27 cellular contexts compared by ENCODE assay signal in the genomic region with DNA sequence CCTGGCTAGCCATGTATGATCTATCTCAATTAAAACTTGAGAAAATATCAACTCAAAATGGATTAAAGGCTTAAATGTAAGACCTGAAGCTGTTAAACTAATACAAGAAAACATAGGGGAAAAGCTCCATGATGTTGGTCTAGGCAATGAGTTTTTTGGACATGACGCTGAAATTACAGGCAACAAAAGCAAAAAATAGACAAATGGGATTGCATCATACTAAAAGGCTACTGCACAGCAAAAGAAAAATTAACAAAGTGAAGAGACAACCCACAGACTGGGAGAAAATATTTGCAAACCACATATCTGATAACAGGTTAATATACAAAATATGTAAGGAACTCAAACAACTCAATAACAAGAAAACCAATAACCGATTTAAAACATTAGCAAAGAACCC. TPM values are rescaled to one million over a fixed set of nuclear protein-coding genes. Genes with fewer than 3 reads are reported as not detected.
A peak's percentile ranks its signal among the peaks of the same experiment; 100 is the strongest.
DNase-seq lines count a peak whose midpoint lies in the region; ATAC-seq, FAIRE-seq and TF ChIP-seq lines count a peak whose summit lies in the region.
"Had no signal": no experiment of that assay in that cellular context is flagged by ENCODE, and none has a peak within 500 bp of the region (broad histone marks: within the 10 kb centered on the region; RNA-seq: fewer than 3 reads in every experiment).

No MANE protein-coding gene starts in this region.

- H3K4me1 ChIP-seq in IMR-90 (ENCODE audit: control insufficient read depth, insufficient read depth, low read length), result no peaks in the 10 kb centered on the region
- H3K4me1 ChIP-seq in K562 (replicated peaks in 1 of 2; ENCODE audit: control insufficient read depth in 2 of 2, insufficient read depth in 2 of 2, low read length in 2 of 2), result no peaks in the 10 kb centered on the region
- peaks cover 20% of the 10 kb centered on the region for H3K4me1 ChIP-seq in HepG2 (ENCODE audit: insufficient read depth, low read length)
- peaks cover 0 to 30% (median 3%) of the 10 kb centered on the region in 4 donors for H3K4me1 ChIP-seq in right lobe of liver
- H3K4me1 ChIP-seq: BE2C, BLaER1 had no signal

- no peak overlapping the region for H4K91ac ChIP-seq in IMR-90 (ENCODE audit: insufficient read depth, low read depth, low read length)

- H3K9me3 ChIP-seq in IMR-90 (ENCODE audit: control insufficient read depth, insufficient read depth, low read length) (no peaks in the 10 kb centered on the region), K562 (replicated peaks; ENCODE audit: control insufficient read depth, insufficient read depth, low read depth, low read length) (no peaks in the 10 kb centered on the region), HepG2 (ENCODE audit: low read length) (no peaks in the 10 kb centered on the region), right lobe of liver (no peaks in the 10 kb centered on the region)
- H3K9me3 ChIP-seq: BE2C, BLaER1 had no signal

- no peak overlapping the region for H3K4ac ChIP-seq in IMR-90 (ENCODE audit: low read depth, low read length)

- H3K27ac Mint-ChIP-seq in activated CD4-positive, alpha-beta memory T cell treated with anti-CD3 and anti-CD28 coated beads, Interleukin-2, amount 10 ng/mL, durations not matched to agents 7 days and 5 days, result no peak overlapping the region
- H3K27ac Mint-ChIP-seq: CD14-positive monocyte; CD4-positive, alpha-beta memory T cell; CD4-positive, CD25-positive, alpha-beta regulatory T cell; CD8-positive, alpha-beta memory T cell had no signal

- no peak overlapping the region for H2BK15ac ChIP-seq in IMR-90 (ENCODE audit: low read depth, low read length)

- no CpG with 5 or more reads among the region's 2 CpGs for WGBS in IMR-90 (ENCODE audit: extremely low coverage in 2 of 2, insufficient read length in 1 of 2), 2 experiments
- WGBS in K562 (ENCODE audit: insufficient coverage, low coverage, missing lambda C conversion rate), result 8% methylated on average over 2 of the region's 2 CpGs
- WGBS in HepG2 (ENCODE audit: low lambda C conversion rate), result 44% methylated on average over 2 of the region's 2 CpGs
- 22% methylated on average over 2 of the region's 2 CpGs for WGBS in right lobe of liver (ENCODE audit: insufficient coverage, low coverage, low lambda C conversion rate, missing lambda C conversion rate)

- H3K36me3 ChIP-seq in IMR-90 (ENCODE audit: control insufficient read depth, insufficient read depth, low read length), result no peaks in the 10 kb centered on the region
- H3K36me3 ChIP-seq in K562 (ENCODE audit: control insufficient read depth, insufficient read depth, low read length), result no peaks in the 10 kb centered on the region
- H3K36me3 ChIP-seq in HepG2 (replicated peaks in 1 of 2; ENCODE audit: control insufficient read depth in 1 of 2, insufficient read depth in 2 of 2, low read length in 2 of 2), result no peaks in the 10 kb centered on the region
- H3K36me3 ChIP-seq in right lobe of liver, result peaks cover 0 to 3% (median under 1%) of the 10 kb centered on the region in 4 donors
- H3K36me3 ChIP-seq: BE2C, BLaER1 had no signal

- no peak overlapping the region for H2AK5ac ChIP-seq in IMR-90 (ENCODE audit: low read depth, low read length)

- H2BK120ac ChIP-seq in IMR-90 (ENCODE audit: low read depth, low read length), result no peak overlapping the region

- no peak overlapping the region for H2BK20ac ChIP-seq in IMR-90 (ENCODE audit: low read depth, low read length)

- no peaks in the 10 kb centered on the region for H3K79me1 ChIP-seq in IMR-90 (ENCODE audit: low read depth in 1 of 2, low read length in 2 of 2)

- no peak overlapping the region for H3K27ac ChIP-seq in IMR-90 (ENCODE audit: insufficient read depth, low read length)
- H3K27ac ChIP-seq in K562 (ENCODE audit: extremely low read depth, low read depth, low read length), result no peak overlapping the region
- H3K27ac ChIP-seq in HepG2 (ENCODE audit: extremely low read length, insufficient read depth, low read length), result no peak overlapping the region
- peak overlapping the region in 2 of 3 donors; percentile 40 to 65 for H3K27ac ChIP-seq in right lobe of liver
- H3K27ac ChIP-seq: BLaER1 had no signal

- no peak overlapping the region for H4K8ac ChIP-seq in IMR-90 (ENCODE audit: low read depth in 2 of 2, low read length in 2 of 2)

- peaks cover 2% of the 10 kb centered on the region for H3K27me3 Mint-ChIP-seq in activated CD4-positive, alpha-beta memory T cell treated with anti-CD3 and anti-CD28 coated beads, Interleukin-2, amount 10 ng/mL, durations not matched to agents 7 days and 5 days
- H3K27me3 Mint-ChIP-seq: CD4-positive, alpha-beta memory T cell; CD4-positive, CD25-positive, alpha-beta regulatory T cell had no signal

- CTCF ChIA-PET in IMR-90 (lab: Yijun Ruan, JAX), result no interaction called here
- CTCF ChIA-PET in K562 (lab: Yijun Ruan, JAX; ENCODE audit: low intra/inter-chr PET ratio), result no interaction called here
- CTCF ChIA-PET in HepG2 (lab: Yijun Ruan, JAX; ENCODE audit: low intra/inter-chr PET ratio, low total read pairs), result no interaction called here
- CTCF ChIA-PET in activated CD4-positive, alpha-beta memory T cell treated with anti-CD3 and anti-CD28 coated beads, Interleukin-2, amount 10 ng/mL, durations not matched to agents 7 days and 5 days (lab: Charles Lee), result no interaction called here

- H3K9me3 Mint-ChIP-seq in activated CD4-positive, alpha-beta memory T cell treated with anti-CD3 and anti-CD28 coated beads, Interleukin-2, amount 10 ng/mL, durations not matched to agents 7 days and 5 days, result no peaks in the 10 kb centered on the region
- H3K9me3 Mint-ChIP-seq: CD14-positive monocyte; CD4-positive, alpha-beta memory T cell; CD8-positive, alpha-beta memory T cell had no signal

- H3K23ac ChIP-seq in IMR-90 (ENCODE audit: low read depth, low read length), result no peak overlapping the region

- H4K5ac ChIP-seq in IMR-90 (ENCODE audit: low read depth, low read length), result no peak overlapping the region

- H3K56ac ChIP-seq in IMR-90 (ENCODE audit: extremely low read depth, insufficient read depth, low read length), result no peak overlapping the region

- no peak overlapping the region for H3K18ac ChIP-seq in IMR-90 (ENCODE audit: low read depth, low read length)

- in situ Hi-C loops in IMR-90 (cut with MboI; ENCODE audit: low sequenced_read_pairs) (no loop called here), K562 (cut with MboI) (no loop called here), HepG2 (cut with HindIII; ENCODE audit: extremely low pct_ligation_motif_present, low pct_unique_long_range_greater_than_20kb) (no loop called here)

- TF ChIP-seq CTCF in IMR-90 (conservative IDR thresholded peaks at IDR 0.05; ENCODE audit: low read depth, low read length), result no peak
- TF ChIP-seq CTCF in K562 (IDR thresholded peaks at IDR 0.05 in 2 of 3, conservative IDR thresholded peaks at IDR 0.05 in 1 of 3; ENCODE audit: insufficient read depth in 2 of 3, low read depth in 1 of 3, low read length in 3 of 3), result no peak
- TF ChIP-seq CTCF in HepG2 (CRISPR knock-in tag; IDR thresholded peaks at IDR 0.05), result no peak
- no peak for TF ChIP-seq CTCF in right lobe of liver (IDR thresholded peaks at IDR 0.05)

- FAIRE-seq in K562 (lab: Jason Lieb, UNC) (no peak), HepG2 (lab: Jason Lieb, UNC) (no peak)
- FAIRE-seq: A204.1, G401.6, GM12891 had no signal

- dilution Hi-C loops in IMR-90 (cut with HindIII; ENCODE audit: low sequenced_read_pairs, unreplicated experiment), result no loop called here

- H3K4me1 Mint-ChIP-seq in activated CD4-positive, alpha-beta memory T cell treated with anti-CD3 and anti-CD28 coated beads, Interleukin-2, amount 10 ng/mL, durations not matched to agents 7 days and 5 days, result no peaks in the 10 kb centered on the region
- H3K4me1 Mint-ChIP-seq: CD4-positive, alpha-beta memory T cell; CD4-positive, CD25-positive, alpha-beta regulatory T cell; CD8-positive, alpha-beta memory T cell had no signal

- H2AFZ ChIP-seq in IMR-90 (replicated peaks; ENCODE audit: low read length, poor library complexity) (no peak overlapping the region), K562 (ENCODE audit: low read depth, low read length) (no peak overlapping the region), HepG2 (ENCODE audit: low read length) (no peak overlapping the region)

- TF ChIP-seq EP300 in K562 (IDR thresholded peaks at IDR 0.05; ENCODE audit: low read length), result no peak
- no peak for TF ChIP-seq EP300 in HepG2 (IDR thresholded peaks at IDR 0.05; ENCODE audit: low read depth in 2 of 2, low read length in 2 of 2)
- no peak for TF ChIP-seq EP300 in HepG2 (CRISPR knock-in tag; IDR thresholded peaks at IDR 0.05; ENCODE audit: borderline replicate concordance)

- no peak overlapping the region for H2AK9ac ChIP-seq in IMR-90 (replicated peaks; ENCODE audit: low read depth, low read length, poor library complexity)

- no peak overlapping the region for H3K4me3 ChIP-seq in IMR-90 (ENCODE audit: insufficient read depth, low read depth, low read length)
- H3K4me3 ChIP-seq in K562, result no peak overlapping the region
- H3K4me3 ChIP-seq in HepG2 (replicated peaks in 1 of 3; ENCODE audit: insufficient read depth in 1 of 3, low read depth in 2 of 3, low read length in 3 of 3), result no peak overlapping the region
- peak overlapping the region in 2 of 3 donors; percentile 25 to 34 for H3K4me3 ChIP-seq in right lobe of liver
- H3K4me3 ChIP-seq: BLaER1 had no signal

- intact Hi-C loops in IMR-90 (cut with micrococcal nuclease), result no loop called here
- intact Hi-C loops in K562 (cut with micrococcal nuclease), result no loop called here
- intact Hi-C loops in HepG2 (cut with micrococcal nuclease; ENCODE audit: unreplicated experiment), result no loop called here
- intact Hi-C loops in right lobe of liver (cut with DNase I), result no loop called here

- no peak overlapping the region for H3K4me3 Mint-ChIP-seq in activated CD4-positive, alpha-beta memory T cell treated with anti-CD3 and anti-CD28 coated beads, Interleukin-2, amount 10 ng/mL, durations not matched to agents 7 days and 5 days
- H3K4me3 Mint-ChIP-seq: CD14-positive monocyte; CD4-positive, alpha-beta memory T cell; CD4-positive, CD25-positive, alpha-beta regulatory T cell; CD8-positive, alpha-beta memory T cell had no signal

- no peaks in the 10 kb centered on the region for H3K9me1 ChIP-seq in IMR-90 (ENCODE audit: insufficient read depth, low read length)
- no peaks in the 10 kb centered on the region for H3K9me1 ChIP-seq in K562 (ENCODE audit: control insufficient read depth, insufficient read depth, low read length)

- DNase-seq in IMR-90 (no peak), K562 (ENCODE audit: extremely low read depth in 1 of 4, low spot score in 3 of 4) (no peak), HepG2 (ENCODE audit: low spot score) (no peak), right lobe of liver (no peak), NCI-H345 (lab: John Stamatoyannopoulos, UW) (no peak)
- no peak for DNase-seq in activated CD4-positive, alpha-beta memory T cell treated with anti-CD3 and anti-CD28 coated beads, Interleukin-2, amount 10 ng/mL, durations not matched to agents 7 days and 5 days
- DNase-seq: 8988T; ACHN; BE2C; C1 segment of cervical spinal cord; CD4-positive, alpha-beta memory T cell; CD4-positive, CD25-positive, alpha-beta regulatory T cell; CD8-positive, alpha-beta memory T cell; COR-L47; DMS 273 treated with DMSO at 0.1 percent for 48 hours; DMS153; DMS79 treated with DMSO at 0.1 percent for 48 hours; GF-D8 had no signal

- no peak for TF ChIP-seq RAD21 in IMR-90 (IDR thresholded peaks at IDR 0.05; ENCODE audit: low read length)
- TF ChIP-seq RAD21 in K562 (CRISPR knock-in tag; conservative IDR thresholded peaks at IDR 0.05 in 1 of 2, IDR thresholded peaks at IDR 0.05 in 1 of 2), result no peak
- no peak for TF ChIP-seq RAD21 in HepG2 (CRISPR knock-in tag; IDR thresholded peaks at IDR 0.05)

- H3K27me3 ChIP-seq in IMR-90 (ENCODE audit: control insufficient read depth, insufficient read depth, low read length) (no peaks in the 10 kb centered on the region), K562 (ENCODE audit: control insufficient read depth in 2 of 2, insufficient read depth in 2 of 2, low read length in 2 of 2) (no peaks in the 10 kb centered on the region), HepG2 (ENCODE audit: control insufficient read depth in 1 of 2, insufficient read depth in 2 of 2, low read length in 2 of 2) (no peaks in the 10 kb centered on the region; a peak in 1 of 5 replicates), right lobe of liver (no peaks in the 10 kb centered on the region)
- H3K27me3 ChIP-seq: BE2C, BLaER1 had no signal

- BruUV-seq in IMR-90 (replicated peaks; lab: Mats Ljungman, UMichigan) (no TSS peak), K562 (replicated peaks; lab: Mats Ljungman, UMichigan) (no TSS peak), HepG2 (replicated peaks; lab: Mats Ljungman, UMichigan) (no TSS peak)

- H3K36me3 Mint-ChIP-seq in activated CD4-positive, alpha-beta memory T cell treated with anti-CD3 and anti-CD28 coated beads, Interleukin-2, amount 10 ng/mL, durations not matched to agents 7 days and 5 days (ENCODE audit: low read depth), result no peaks in the 10 kb centered on the region
- H3K36me3 Mint-ChIP-seq: CD14-positive monocyte; CD4-positive, alpha-beta memory T cell; CD4-positive, CD25-positive, alpha-beta regulatory T cell; CD8-positive, alpha-beta memory T cell had no signal

- no peak for TF ChIP-seq POLR2A in IMR-90 (IDR thresholded peaks at IDR 0.05; ENCODE audit: low read depth, low read length)
- TF ChIP-seq POLR2A in K562 (conservative IDR thresholded peaks at IDR 0.05), result no peak
- TF ChIP-seq POLR2A in HepG2 (IDR thresholded peaks at IDR 0.05; ENCODE audit: insufficient read depth in 1 of 2, low read depth in 2 of 2, low read length in 2 of 2), result no peak
- no peak for TF ChIP-seq POLR2A in right lobe of liver (IDR thresholded peaks at IDR 0.05)

- H3K79me2 ChIP-seq in K562 (ENCODE audit: control insufficient read depth, insufficient read depth, low read length) (no peaks in the 10 kb centered on the region), HepG2 (ENCODE audit: insufficient read depth, low read length) (no peaks in the 10 kb centered on the region)

- no peak overlapping the region for H3K14ac ChIP-seq in IMR-90 (replicated peaks; ENCODE audit: low read depth, low read length)

- no peak overlapping the region for H3K4me2 ChIP-seq in IMR-90 (ENCODE audit: low read depth, low read length)
- H3K4me2 ChIP-seq in K562 (ENCODE audit: insufficient read depth, low read length), result no peak overlapping the region
- H3K4me2 ChIP-seq in HepG2 (ENCODE audit: low read depth, low read length), result no peak overlapping the region
- H3K4me2 ChIP-seq: BLaER1 had no signal

- H4K20me1 ChIP-seq in IMR-90 (ENCODE audit: insufficient read depth, low read length) (no peaks in the 10 kb centered on the region), K562 (replicated peaks; ENCODE audit: control insufficient read depth, insufficient read depth, low read length) (no peaks in the 10 kb centered on the region), HepG2 (ENCODE audit: insufficient read depth, low read length) (no peaks in the 10 kb centered on the region)
- H4K20me1 ChIP-seq: BLaER1 had no signal

- H2BK5ac ChIP-seq in IMR-90 (ENCODE audit: low read depth, low read length, poor library complexity, severe bottlenecking), result no peak overlapping the region

- POLR2A ChIA-PET in IMR-90 (lab: Charles Lee; ENCODE audit: unreplicated experiment), result no interaction called here
- POLR2A ChIA-PET in K562 (lab: Yijun Ruan, JAX), result no interaction called here
- POLR2A ChIA-PET in HepG2 (lab: Yijun Ruan, JAX), result no interaction called here
- POLR2A ChIA-PET in activated CD4-positive, alpha-beta memory T cell treated with anti-CD3 and anti-CD28 coated beads, Interleukin-2, amount 10 ng/mL, durations not matched to agents 7 days and 5 days (lab: Charles Lee), result no interaction called here

- ATAC-seq in IMR-90 (ENCODE audit: low read depth) (no peak), K562 (no peak), HepG2 (no peak), right lobe of liver (no peak), GM18861 (IDR thresholded peaks at IDR 0.05; ENCODE audit: unreplicated experiment) (no peak), GM21723 (IDR thresholded peaks at IDR 0.05; ENCODE audit: unreplicated experiment) (no peak)

- H3K9ac ChIP-seq in IMR-90 (ENCODE audit: low read depth, low read length) (no peak overlapping the region), K562 (ENCODE audit: insufficient read depth in 1 of 2, low read depth in 2 of 2, low read length in 2 of 2) (no peak overlapping the region), HepG2 (ENCODE audit: insufficient read depth, low read depth, low read length) (no peak overlapping the region)
- H3K9ac ChIP-seq: BLaER1 had no signal

RNA-seq across cellular contexts. Expression of a gene that starts 8.4 kb away (rescaled TPM):
- total RNA-seq in IMR-90 (2012; rRNA removed), result not detected in 2 replicates
- polyA plus RNA-seq in IMR-90 (2012; rRNA removed), result not detected in 2 replicates
- polyA plus RNA-seq in IMR-90 (2012; cell fraction: cytosol; rRNA removed), result not detected in 2 replicates
- polyA plus RNA-seq in IMR-90 (2012; cell fraction: nucleus; rRNA removed; ENCODE audit: low replicate concordance), result not detected in 2 replicates
- total RNA-seq in K562 (2011; cell fraction: chromatin; rRNA removed; ENCODE audit: low replicate concordance), result not detected in 2 replicates
- total RNA-seq in K562 (2011; cell fraction: nucleolus; rRNA removed), result not detected in 2 replicates
- not detected in 2 replicates for total RNA-seq in K562 (2011; cell fraction: nucleoplasm; rRNA removed)
- not detected in 2 replicates for total RNA-seq in K562 (2014; rRNA removed)
- not detected in 2 replicates for total RNA-seq in K562 (2014; rRNA removed; fragmentation: Illumina TruSeq; extraction: Trizol)
- total RNA-seq in K562 (2015; rRNA removed; fragmentation: Illumina TruSeq; extraction: Trizol), result not detected in 2 replicates
- total RNA-seq in K562 (2021), result 0.44 and 1.3 TPM in 2 replicates
- not detected in 2 replicates for polyA plus RNA-seq in K562 (2011; rRNA removed)
- polyA plus RNA-seq in K562 (2011; cell fraction: cytosol; rRNA removed), result not detected in 2 replicates
- polyA plus RNA-seq in K562 (2011; cell fraction: nucleus; rRNA removed), result not detected in 2 replicates
- not detected in 2 replicates for polyA plus RNA-seq in K562 (2012)
- not detected in 2 replicates for polyA plus RNA-seq in K562 (2014; fragmentation: Illumina TruSeq; extraction: Trizol)
- polyA plus RNA-seq in K562 (2014; fragmentation: Nextera tagmentation; extraction: Ambion mirVana), result not detected
- polyA plus RNA-seq in K562 (2014; rRNA removed), result not detected in 2 replicates
- not detected in 2 replicates for polyA minus RNA-seq in K562 (2011; rRNA and poly(A)+ RNA removed)
- polyA minus RNA-seq in K562 (2011; cell fraction: cytosol; rRNA and poly(A)+ RNA removed), result not detected in 2 replicates
- not detected in 2 replicates for polyA minus RNA-seq in K562 (2011; cell fraction: nucleus; rRNA and poly(A)+ RNA removed)
- total RNA-seq in HepG2 (2016; rRNA removed; fragmentation: Illumina TruSeq; extraction: Trizol), result 0.35 TPM in 1 of 2 replicates, not detected in the other
- total RNA-seq in HepG2 (2016; cell fraction: cytosol; rRNA removed; fragmentation: Illumina TruSeq; extraction: Trizol; ENCODE audit: low read depth), result not detected in 2 replicates
- 0.26 TPM in 1 of 2 replicates, not detected in the other for total RNA-seq in HepG2 (2016; cell fraction: insoluble cytoplasmic fraction; rRNA removed; fragmentation: Illumina TruSeq; extraction: Trizol)
- total RNA-seq in HepG2 (2016; cell fraction: membrane; rRNA removed; fragmentation: Illumina TruSeq; extraction: Trizol), result not detected in 2 replicates
- 0.66 TPM in 1 of 2 replicates, not detected in the other for total RNA-seq in HepG2 (2016; cell fraction: nucleus; rRNA removed; fragmentation: Illumina TruSeq; extraction: Trizol)
- 0.18 TPM in 2 replicates for polyA plus RNA-seq in HepG2 (2011; rRNA removed)
- polyA plus RNA-seq in HepG2 (2011; cell fraction: cytosol; rRNA removed), result 0.14 and 0.25 TPM in 2 replicates
- polyA plus RNA-seq in HepG2 (2011; cell fraction: nucleus; rRNA removed), result 0.12 TPM in 1 of 2 replicates, not detected in the other
- polyA plus RNA-seq in HepG2 (2012), result 0.11 TPM in 1 of 2 replicates, not detected in the other
- polyA plus RNA-seq in HepG2 (2016; cell fraction: cytosol; fragmentation: Illumina TruSeq; extraction: Trizol; ENCODE audit: low read depth), result 0.26 TPM in 1 of 2 replicates, not detected in the other
- polyA plus RNA-seq in HepG2 (2016; cell fraction: insoluble cytoplasmic fraction; fragmentation: Illumina TruSeq; extraction: Trizol; ENCODE audit: low read depth), result 0.20 TPM in 1 of 2 replicates, not detected in the other
- not detected in 2 replicates for polyA plus RNA-seq in HepG2 (2016; cell fraction: membrane; fragmentation: Illumina TruSeq; extraction: Trizol; ENCODE audit: low read depth)
- polyA plus RNA-seq in HepG2 (2016; cell fraction: nucleus; fragmentation: Illumina TruSeq; extraction: Trizol; ENCODE audit: insufficient read depth, low read depth), result 1.3 TPM in 1 of 2 replicates, not detected in the other
- not detected in 2 replicates for polyA minus RNA-seq in HepG2 (2011; rRNA and poly(A)+ RNA removed; ENCODE audit: low replicate concordance)
- polyA minus RNA-seq in HepG2 (2011; cell fraction: cytosol; rRNA and poly(A)+ RNA removed), result not detected in 2 replicates
- not detected in 2 replicates for polyA minus RNA-seq in HepG2 (2011; cell fraction: nucleus; rRNA and poly(A)+ RNA removed)
- total RNA-seq in right lobe of liver, result 1,000 to 10,000 TPM; 2,822 to 4,781 (median 3,863) TPM
- not detected for total RNA-seq in activated CD4-positive, alpha-beta memory T cell treated with anti-CD3 and anti-CD28 coated beads, Interleukin-2, amount 10 ng/mL, durations not matched to agents 7 days and 5 days
- total RNA-seq: A673; CD4-positive, alpha-beta memory T cell; CD4-positive, CD25-positive, alpha-beta regulatory T cell; CD8-positive, alpha-beta memory T cell had no signal
- polyA plus RNA-seq: AG04450; CD14-positive monocyte; CD4-positive, alpha-beta memory T cell; CD4-positive, CD25-positive, alpha-beta regulatory T cell; CD8-positive, alpha-beta memory T cell had no signal

Comparison
In these comparisons a context has a peak if more than half of its experiments do, and no peak if none do; other contexts are left out.
1. H3K27ac ChIP-seq: peak in right lobe of liver (2 of 3); none in IMR-90 (single experiment), K562 (single experiment) and HepG2 (single experiment).
2. H3K4me3 ChIP-seq: peak in right lobe of liver (2 of 3); none in IMR-90 (single experiment), K562 (single experiment) and HepG2 (0 of 3).
3. RNA of a gene that starts 8.4 kb away (total RNA-seq): 2,822 to 4,781 TPM in right lobe of liver; 0.26 to 0.66 TPM in HepG2, 0.44 to 1.3 TPM in K562, not detected in IMR-90 and not detected in activated CD4-positive, alpha-beta memory T cell treated with anti-CD3 and anti-CD28 coated beads, Interleukin-2, amount 10 ng/mL, durations not matched to agents 7 days and 5 days; every median in the first group is over 1,000 times any median in the second.